19 cellular contexts compared by ENCODE assay signal in genomic region chr22:30948930-30949342, GRCh38. TPM values are rescaled to one million over a fixed set of nuclear protein-coding genes. Genes with fewer than 3 reads are reported as not detected.
DNase-seq lines count a peak whose midpoint lies in the region; ATAC-seq, FAIRE-seq and TF ChIP-seq lines count a peak whose summit lies in the region.
"Had no signal": no experiment of that assay in that cellular context is flagged by ENCODE, and none has a peak within 500 bp of the region (broad histone marks: within the 10 kb centered on the region; RNA-seq: fewer than 3 reads in every experiment).

No MANE protein-coding gene starts in this region.

- H4K20me1 ChIP-seq in astrocyte (ENCODE audit: insufficient read depth, low read length), result peaks cover 54% of the 10 kb centered on the region

- peak; percentile 50 for FAIRE-seq in astrocyte (lab: Jason Lieb, UNC)
- no peak for FAIRE-seq in GM12891 (lab: Jason Lieb, UNC)

- CTCF ChIA-PET in MCF 10A (lab: Yijun Ruan, JAX), result interaction anchor here (0.5 to 4.0 kb wide), 6 partner anchors 29 to 282 kb away, joined by 3 to 27 read pairs (median 4); no protein-coding TSS in a partner anchor

- BruUV-seq in MCF 10A (replicated peaks; lab: Mats Ljungman, UMichigan), result no TSS peak

- H3K27me3 Mint-ChIP-seq in MCF 10A (ENCODE audit: insufficient read depth, unreplicated experiment) (no peaks in the 10 kb centered on the region), astrocyte (ENCODE audit: low read depth, unreplicated experiment) (no peaks in the 10 kb centered on the region)
- H3K27me3 Mint-ChIP-seq: activated CD8-positive, alpha-beta memory T cell treated with anti-CD3 and anti-CD28 coated beads, Interleukin-2, amount 10 ng/mL, durations not matched to agents 7 days and 5 days; central memory CD8-positive, alpha-beta T cell had no signal

- TF ChIP-seq CTCF in breast epithelium (IDR thresholded peaks at IDR 0.05) (no peak), MCF 10A (IDR thresholded peaks at IDR 0.05; ENCODE audit: unreplicated experiment) (no peak), astrocyte (IDR thresholded peaks at IDR 0.05; ENCODE audit: insufficient read depth, low read depth, low read length) (peak; percentile 12)

- intact Hi-C loops in breast epithelium (cut with DNase I; ENCODE audit: low total_unique reads) (no loop called here), MCF 10A (cut with micrococcal nuclease) (loop anchor here (1.0 to 2.0 kb wide), 2 partner anchors 136 to 200 kb away; no protein-coding TSS in a partner anchor), aorta (cut with DNase I) (loop anchor here (5.0 kb wide), 3 partner anchors 88 to 283 kb away; no protein-coding TSS in a partner anchor)

- H3K36me3 Mint-ChIP-seq in MCF 10A (ENCODE audit: insufficient read depth, unreplicated experiment) (peaks cover 50% of the 10 kb centered on the region), astrocyte (ENCODE audit: low read depth, unreplicated experiment) (peaks cover 56% of the 10 kb centered on the region)

- peak; percentile 26 for ATAC-seq in aorta (ENCODE audit: low FRiP score)
- ATAC-seq: activated CD8-positive, alpha-beta memory T cell treated with anti-CD3 and anti-CD28 coated beads, Interleukin-2, amount 10 ng/mL, durations not matched to agents 7 days and 5 days; heart left ventricle; mucosa of descending colon had no signal

- H3K4me1 ChIP-seq in breast epithelium, result peaks cover 0 to 4% of the 10 kb centered on the region in 2 donors
- no peaks in the 10 kb centered on the region for H3K4me1 ChIP-seq in astrocyte (ENCODE audit: insufficient read depth, low read length)
- H3K4me1 ChIP-seq in aorta (ENCODE audit: control insufficient read depth in 1 of 2, insufficient read depth in 2 of 2, low read length in 2 of 2), result peaks cover 5 to 8% of the 10 kb centered on the region in 2 donors
- H3K4me1 ChIP-seq: HAP-1 had no signal

- H3K9me3 ChIP-seq in breast epithelium (no peaks in the 10 kb centered on the region), astrocyte (ENCODE audit: insufficient read depth, low read depth, low read length) (no peaks in the 10 kb centered on the region), aorta (ENCODE audit: control insufficient read depth, low read length) (no peaks in the 10 kb centered on the region)
- H3K9me3 ChIP-seq: HAP-1, heart left ventricle, mucosa of descending colon, upper lobe of left lung had no signal

- H3K27ac Mint-ChIP-seq in MCF 10A (ENCODE audit: low read depth, unreplicated experiment), result no peak overlapping the region
- H3K27ac Mint-ChIP-seq in astrocyte (ENCODE audit: unreplicated experiment), result peak overlapping the region; percentile 2
- H3K27ac Mint-ChIP-seq: activated CD8-positive, alpha-beta memory T cell treated with anti-CD3 and anti-CD28 coated beads, Interleukin-2, amount 10 ng/mL, durations not matched to agents 7 days and 5 days had no signal

- H3K27me3 ChIP-seq in breast epithelium, result no peaks in the 10 kb centered on the region
- H3K27me3 ChIP-seq in astrocyte (ENCODE audit: insufficient read depth, low read length), result no peaks in the 10 kb centered on the region
- no peaks in the 10 kb centered on the region for H3K27me3 ChIP-seq in aorta (ENCODE audit: control insufficient read depth in 1 of 2, insufficient read depth in 2 of 2, low read length in 1 of 2)
- H3K27me3 ChIP-seq: heart left ventricle, upper lobe of left lung had no signal

- no peak overlapping the region for H3K4me3 Mint-ChIP-seq in MCF 10A (ENCODE audit: unreplicated experiment)
- no peak overlapping the region for H3K4me3 Mint-ChIP-seq in astrocyte (ENCODE audit: unreplicated experiment)
- H3K4me3 Mint-ChIP-seq: activated CD8-positive, alpha-beta memory T cell treated with anti-CD3 and anti-CD28 coated beads, Interleukin-2, amount 10 ng/mL, durations not matched to agents 7 days and 5 days; central memory CD8-positive, alpha-beta T cell had no signal

- H3K9ac ChIP-seq in astrocyte (ENCODE audit: low read length), result peak overlapping the region; percentile 9

- H3K4me3 ChIP-seq in breast epithelium, result no peak overlapping the region
- no peak overlapping the region for H3K4me3 ChIP-seq in astrocyte (ENCODE audit: insufficient read depth, low read depth, low read length)
- H3K4me3 ChIP-seq in aorta (ENCODE audit: low read length in 2 of 2), result no peak overlapping the region
- H3K4me3 ChIP-seq: HAP-1, heart left ventricle, mucosa of descending colon, upper lobe of left lung had no signal

- H3K9me3 Mint-ChIP-seq in MCF 10A (ENCODE audit: unreplicated experiment), result no peaks in the 10 kb centered on the region
- H3K9me3 Mint-ChIP-seq in astrocyte (ENCODE audit: unreplicated experiment), result no peaks in the 10 kb centered on the region
- H3K9me3 Mint-ChIP-seq: central memory CD8-positive, alpha-beta T cell had no signal

- no peak for TF ChIP-seq POLR2A in breast epithelium (IDR thresholded peaks at IDR 0.05)
- TF ChIP-seq POLR2A in GM12891 (IDR thresholded peaks at IDR 0.05; ENCODE audit: low read depth, low read length), result no peak

- H3K4me2 ChIP-seq in astrocyte (ENCODE audit: low read length), result no peak overlapping the region

- H3K79me2 ChIP-seq in astrocyte (ENCODE audit: insufficient read depth, low read length), result peaks cover 4% of the 10 kb centered on the region

- POLR2A ChIA-PET in MCF 10A (lab: Yijun Ruan, JAX), result interaction anchor here (1.1 kb wide), 1 partner anchor 132 kb away, joined by 3 read pairs; the partner anchor contains the start of gene SMTN

- H2AFZ ChIP-seq in astrocyte (ENCODE audit: low read depth, low read length), result no peak overlapping the region

- H3K4me1 Mint-ChIP-seq in MCF 10A (ENCODE audit: insufficient read depth, unreplicated experiment) (no peaks in the 10 kb centered on the region), astrocyte (ENCODE audit: low read depth, unreplicated experiment) (peaks cover 16% of the 10 kb centered on the region)

- H3K36me3 ChIP-seq in breast epithelium, result no peaks in the 10 kb centered on the region
- H3K36me3 ChIP-seq in astrocyte (ENCODE audit: insufficient read depth, low read length), result peaks cover 60% of the 10 kb centered on the region
- no peaks in the 10 kb centered on the region for H3K36me3 ChIP-seq in aorta (ENCODE audit: control insufficient read depth in 1 of 2, insufficient read depth in 2 of 2, low read length in 1 of 2)

- DNase-seq in breast epithelium (ENCODE audit: low spot score in 2 of 2) (no peak), MCF 10A (ENCODE audit: unreplicated experiment) (no peak), astrocyte (ENCODE audit: low read depth) (no peak), hepatic stellate cell (ENCODE audit: low spot score) (peak; percentile 59), aorta (no peak), iPS-NIHi11 (ENCODE audit: low spot score) (no peak), GM12891 (ENCODE audit: insufficient read length, low spot score) (no peak), NOMO-1 treated with dmso at 0.1 percent for 144 hours (lab: John Stamatoyannopoulos, UW; ENCODE audit: unreplicated experiment) (no peak)
- DNase-seq: activated CD8-positive, alpha-beta memory T cell treated with anti-CD3 and anti-CD28 coated beads, Interleukin-2, amount 10 ng/mL, durations not matched to agents 7 days and 5 days; activated naive CD4-positive, alpha-beta T cell treated with Interleukin-2 at 50 U/mL for 16 hours; Calu3; heart left ventricle; mucosa of descending colon; NCI-H774; stimulated activated CD4-positive, alpha-beta T cell treated with anti-CD3 and anti-CD28 coated beads, Interleukin-4, amount 100 ng/mL, for 4 hours; T-helper 1 cell; upper lobe of left lung had no signal

- H3K27ac ChIP-seq in breast epithelium (peak overlapping the region; percentile 61 to 92), astrocyte (ENCODE audit: low read depth, low read length) (no peak overlapping the region), aorta (ENCODE audit: low read depth in 1 of 2, low read length in 2 of 2) (peak overlapping the region; percentile 74 to 96)
- H3K27ac ChIP-seq: upper lobe of left lung had no signal

- WGBS in aorta, 2 donors, result 4 to 8% methylated on average over 3 of the region's 3 CpGs

TF ChIP-seq in GM12891, 5 proteins besides CTCF, POLR2A, EP300 and RAD21:
- TF ChIP-seq TAF1 (IDR thresholded peaks at IDR 0.05; ENCODE audit: low read depth, low read length) (no peak), SPI1 (IDR thresholded peaks at IDR 0.05; ENCODE audit: low read depth, low read length) (no peak)

RNA-seq across cellular contexts. Expression of gene MORC2, which starts 19.6 kb away (rescaled TPM):
- total RNA-seq in breast epithelium, result 10 to 100 TPM; 12.8 to 22.9 (median 19.6) TPM
- total RNA-seq in MCF 10A (2022), result 35.7 and 36.1 TPM in 2 replicates
- total RNA-seq in astrocyte, result 39.7 and 45.9 TPM in 2 replicates
- total RNA-seq in aorta, result 10 to 100 TPM; 28.3 to 37.7 TPM
- polyA plus RNA-seq in aorta, result 10 to 100 TPM in 1 of 2 donors, 1 to 10 TPM in 1; 7.8 to 29.7 TPM
- 9.7 TPM for polyA plus RNA-seq in GM12891 (2012; ENCODE audit: low read depth, missing spikeins)

RNA-seq across cellular contexts. Expression of gene TUG1, which starts 20.1 kb away (rescaled TPM):
- total RNA-seq in breast epithelium (100 to 1,000 TPM in 1 of 3 donors, 10 to 100 TPM in 2; 59.7 to 116 (median 84.9) TPM), MCF 10A (2022) (85.5 and 99.0 TPM in 2 replicates), astrocyte (107 and 121 TPM in 2 replicates), aorta (10 to 100 TPM; 86.1 to 89.4 TPM)
- 10 to 100 TPM; 10.6 to 68.0 TPM for polyA plus RNA-seq in aorta
- polyA plus RNA-seq in GM12891 (2012; ENCODE audit: low read depth, missing spikeins), result 37.2 TPM
